Comparison of ENCODE assay signal across 11 cellular contexts in genomic region chr11:130427049-130427388, GRCh38. TPM values are rescaled to one million over a fixed set of nuclear protein-coding genes. Genes with fewer than 3 reads are reported as not detected.
DNase-seq lines count a peak whose midpoint lies in the region; ATAC-seq and TF ChIP-seq lines count a peak whose summit lies in the region.
"Had no signal": no experiment of that assay in that cellular context is flagged by ENCODE, and none has a peak within 500 bp of the region (broad histone marks: within the 10 kb centered on the region; RNA-seq: fewer than 3 reads in every experiment).

No MANE protein-coding gene starts in this region.

- H3K9me3 ChIP-seq in lower lobe of right lung: no peaks in the 10 kb centered on the region
- H3K9me3 ChIP-seq in suprapubic skin: no peaks in the 10 kb centered on the region
- H3K9me3 ChIP-seq: SJCRH30 had no signal

- peak overlapping the region; percentile 12 for H3K4me3 Mint-ChIP-seq in activated T-cell treated with anti-CD3 and anti-CD28 coated beads, Interleukin-2, amount 50 U/mL, for 4 hours
- peak overlapping the region; percentile 16 for H3K4me3 Mint-ChIP-seq in activated T-helper 2 cell treated with anti-CD3 and anti-CD28 coated beads, Interferon-gamma antibody, Interleukin-2, Interleukin-4, amounts not matched to agents 10 μg/mL and 5 μg/mL and 100 μg/mL, durations not matched to agents 14 hours and 24 hours and 36 hours (ENCODE audit: low read depth)

- no peak overlapping the region for H3K27ac Mint-ChIP-seq in activated T-helper 2 cell treated with anti-CD3 and anti-CD28 coated beads, Interferon-gamma antibody, Interleukin-2, Interleukin-4, amounts not matched to agents 10 μg/mL and 5 μg/mL and 100 μg/mL, durations not matched to agents 14 hours and 24 hours and 36 hours

- H3K36me3 ChIP-seq in lower lobe of right lung (no peaks in the 10 kb centered on the region), suprapubic skin (no peaks in the 10 kb centered on the region)
- H3K36me3 ChIP-seq: SJCRH30 had no signal

- no peak for ATAC-seq in activated T-cell treated with anti-CD3 and anti-CD28 coated beads, Interleukin-2, amount 50 U/mL, for 4 hours
- ATAC-seq in lower lobe of right lung (no peak), HG02870 (IDR thresholded peaks at IDR 0.05; ENCODE audit: unreplicated experiment) (no peak), HG03045 (IDR thresholded peaks at IDR 0.05; ENCODE audit: unreplicated experiment) (no peak)
- ATAC-seq: activated CD4-positive, CD25-positive, alpha-beta regulatory T cell treated with anti-CD3 and anti-CD28 coated beads, Interleukin-2, amount 50 U/mL, for 24 hours had no signal

- peak overlapping the region; percentile 54 for H3K4me3 ChIP-seq in lower lobe of right lung
- peak overlapping the region; percentile 49 for H3K4me3 ChIP-seq in suprapubic skin

- no peaks in the 10 kb centered on the region for H3K9me3 Mint-ChIP-seq in activated T-cell treated with anti-CD3 and anti-CD28 coated beads, Interleukin-2, amount 50 U/mL, for 4 hours
- H3K9me3 Mint-ChIP-seq in activated T-helper 2 cell treated with anti-CD3 and anti-CD28 coated beads, Interferon-gamma antibody, Interleukin-2, Interleukin-4, amounts not matched to agents 10 μg/mL and 5 μg/mL and 100 μg/mL, durations not matched to agents 14 hours and 24 hours and 36 hours: no peaks in the 10 kb centered on the region

- intact Hi-C loops in activated T-helper 2 cell treated with anti-CD3 and anti-CD28 coated beads, Interferon-gamma antibody, Interleukin-2, Interleukin-4, amounts not matched to agents 10 μg/mL and 5 μg/mL and 100 μg/mL, durations not matched to agents 14 hours and 24 hours and 36 hours (cut with micrococcal nuclease): no loop called here
- intact Hi-C loops in lower lobe of right lung (cut with DNase I): no loop called here

- H3K27me3 Mint-ChIP-seq in activated T-cell treated with anti-CD3 and anti-CD28 coated beads, Interleukin-2, amount 50 U/mL, for 4 hours (ENCODE audit: low read depth): peaks cover 62% of the 10 kb centered on the region
- peaks cover 49% of the 10 kb centered on the region for H3K27me3 Mint-ChIP-seq in activated T-helper 2 cell treated with anti-CD3 and anti-CD28 coated beads, Interferon-gamma antibody, Interleukin-2, Interleukin-4, amounts not matched to agents 10 μg/mL and 5 μg/mL and 100 μg/mL, durations not matched to agents 14 hours and 24 hours and 36 hours (ENCODE audit: low read depth)

- H3K4me1 ChIP-seq in lower lobe of right lung: peaks cover 8% of the 10 kb centered on the region
- peaks cover 28% of the 10 kb centered on the region for H3K4me1 ChIP-seq in suprapubic skin
- H3K4me1 ChIP-seq: SJCRH30 had no signal

- no peak for TF ChIP-seq EP300 in suprapubic skin (IDR thresholded peaks at IDR 0.05)

- TF ChIP-seq POLR2A in suprapubic skin (IDR thresholded peaks at IDR 0.05): no peak

- H3K36me3 Mint-ChIP-seq in activated T-cell treated with anti-CD3 and anti-CD28 coated beads, Interleukin-2, amount 50 U/mL, for 4 hours (ENCODE audit: insufficient read depth): no peaks in the 10 kb centered on the region
- no peaks in the 10 kb centered on the region for H3K36me3 Mint-ChIP-seq in activated T-helper 2 cell treated with anti-CD3 and anti-CD28 coated beads, Interferon-gamma antibody, Interleukin-2, Interleukin-4, amounts not matched to agents 10 μg/mL and 5 μg/mL and 100 μg/mL, durations not matched to agents 14 hours and 24 hours and 36 hours (ENCODE audit: low read depth)

- 16% methylated on average over 14 of the region's 14 CpGs for WGBS in suprapubic skin

- DNase-seq in activated T-cell treated with anti-CD3 and anti-CD28 coated beads, Interleukin-2, amount 50 U/mL, for 4 hours: no peak
- DNase-seq in activated T-cell treated with anti-CD3 and anti-CD28 coated beads, Interleukin-2, amount 50 U/mL, for 1 hour: no peak
- no peak for DNase-seq in activated T-helper 2 cell treated with anti-CD3 and anti-CD28 coated beads, Interferon-gamma antibody, Interleukin-2, Interleukin-4, amounts not matched to agents 10 μg/mL and 5 μg/mL and 100 μg/mL, durations not matched to agents 14 hours and 24 hours and 36 hours (ENCODE audit: low spot score)
- DNase-seq in lower lobe of right lung (no peak), suprapubic skin (ENCODE audit: low spot score in 2 of 2) (no peak)
- DNase-seq in activated effector memory CD4-positive, alpha-beta T cell treated with anti-CD3 and anti-CD28 coated beads, Interleukin-2, amount 50 U/mL, for 16 hours: no peak
- DNase-seq: activated naive CD4-positive, alpha-beta T cell treated with Interleukin-2 at 50 U/mL for 16 hours had no signal

- peaks cover 14% of the 10 kb centered on the region for H3K4me1 Mint-ChIP-seq in activated T-cell treated with anti-CD3 and anti-CD28 coated beads, Interleukin-2, amount 50 U/mL, for 4 hours (ENCODE audit: low read depth)
- peaks cover 14% of the 10 kb centered on the region for H3K4me1 Mint-ChIP-seq in activated T-helper 2 cell treated with anti-CD3 and anti-CD28 coated beads, Interferon-gamma antibody, Interleukin-2, Interleukin-4, amounts not matched to agents 10 μg/mL and 5 μg/mL and 100 μg/mL, durations not matched to agents 14 hours and 24 hours and 36 hours (ENCODE audit: low read depth)

- no peak for TF ChIP-seq CTCF in lower lobe of right lung (IDR thresholded peaks at IDR 0.05)
- no peak for TF ChIP-seq CTCF in suprapubic skin (IDR thresholded peaks at IDR 0.05)

- H3K27me3 ChIP-seq in lower lobe of right lung (ENCODE audit: low read depth): peaks cover 68% of the 10 kb centered on the region
- peaks cover 61% of the 10 kb centered on the region for H3K27me3 ChIP-seq in suprapubic skin

- H3K27ac ChIP-seq in lower lobe of right lung (peak overlapping the region; percentile 75), suprapubic skin (no peak overlapping the region)
- H3K27ac ChIP-seq: SJCRH30 had no signal

RNA-seq across cellular contexts. Expression of gene ADAMTS8, which starts 1.4 kb away (rescaled TPM):
- total RNA-seq in activated T-cell treated with anti-CD3 and anti-CD28 coated beads, Interleukin-2, amount 50 U/mL, for 4 hours: under 1 TPM in 1 of 3 donors, not detected in 2; 0.08 TPM
- not detected in 2 replicates for total RNA-seq in activated T-helper 2 cell treated with anti-CD3 and anti-CD28 coated beads, Interferon-gamma antibody, Interleukin-2, Interleukin-4, amounts not matched to agents 10 μg/mL and 5 μg/mL and 100 μg/mL, durations not matched to agents 14 hours and 24 hours and 36 hours
- total RNA-seq in lower lobe of right lung: 23.0 TPM
- under 1 TPM; 0.30 to 0.72 (median 0.65) TPM for total RNA-seq in suprapubic skin
- total RNA-seq: SJCRH30 had no signal

RNA-seq across cellular contexts. Expression of gene ADAMTS15, which starts 21.4 kb away (rescaled TPM):
- not detected for total RNA-seq in activated T-cell treated with anti-CD3 and anti-CD28 coated beads, Interleukin-2, amount 50 U/mL, for 4 hours
- not detected in 2 replicates for total RNA-seq in activated T-helper 2 cell treated with anti-CD3 and anti-CD28 coated beads, Interferon-gamma antibody, Interleukin-2, Interleukin-4, amounts not matched to agents 10 μg/mL and 5 μg/mL and 100 μg/mL, durations not matched to agents 14 hours and 24 hours and 36 hours
- total RNA-seq in lower lobe of right lung (8.4 TPM), suprapubic skin (1 to 10 TPM; 3.8 to 7.2 (median 5.7) TPM)

Comparison
In these comparisons a context has a peak if more than half of its experiments do, and no peak if none do; other contexts are left out.
1. RNA of gene ADAMTS8, which starts 1.4 kb away (total RNA-seq): 23.0 TPM in lower lobe of right lung (single experiment); 0.30 to 0.72 TPM in suprapubic skin, 0.08 TPM in activated T-cell treated with anti-CD3 and anti-CD28 coated beads, Interleukin-2, amount 50 U/mL, for 4 hours and not detected in activated T-helper 2 cell treated with anti-CD3 and anti-CD28 coated beads, Interferon-gamma antibody, Interleukin-2, Interleukin-4, amounts not matched to agents 10 μg/mL and 5 μg/mL and 100 μg/mL, durations not matched to agents 14 hours and 24 hours and 36 hours; every median in the first group is over 10 times any median in the second.